In the genomic region with DNA sequence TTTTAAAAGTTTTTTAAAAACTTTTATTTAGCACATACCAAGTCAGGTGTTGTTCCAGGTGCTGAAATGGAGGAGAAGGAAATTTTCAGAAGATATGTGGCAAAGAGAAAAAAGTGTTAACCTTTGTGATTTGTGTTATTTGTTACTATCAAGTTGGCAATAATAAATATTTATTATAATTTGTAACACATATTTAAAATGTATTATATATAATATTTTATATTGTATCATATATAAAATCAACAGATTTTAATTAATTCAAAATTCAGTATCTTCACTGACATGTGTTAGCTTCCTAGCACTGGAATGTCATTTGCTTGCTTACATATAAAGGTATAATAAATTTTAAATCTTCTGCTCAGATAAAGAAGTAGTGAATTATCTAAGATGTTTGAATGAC, we compare ENCODE assay signal across 22 cellular contexts.
"Had no signal": no experiment of that assay in that cellular context is flagged by ENCODE, and none has a peak within 500 bp of the region (broad histone marks: within the 10 kb centered on the region; RNA-seq: fewer than 3 reads in every experiment).

No MANE protein-coding gene starts in this region.

- H3K27me3 Mint-ChIP-seq: naive thymus-derived CD8-positive, alpha-beta T cell had no signal

- H3K36me3 Mint-ChIP-seq: immature natural killer cell, mesothelial cell of epicardium, naive B cell had no signal

- H3K4me1 Mint-ChIP-seq: immature natural killer cell; naive B cell; naive thymus-derived CD8-positive, alpha-beta T cell had no signal

- H3K27ac Mint-ChIP-seq: immature natural killer cell; mesothelial cell of epicardium; naive B cell; naive thymus-derived CD8-positive, alpha-beta T cell had no signal

- H3K36me3 ChIP-seq: esophagus muscularis mucosa, gastrocnemius medialis, heart left ventricle, left lung, lower lobe of right lung had no signal

- DNase-seq: dermis blood vessel endothelial cell; dorsolateral prefrontal cortex; effector CD4-positive, alpha-beta T cell; effector memory CD4-positive, alpha-beta T cell; foreskin keratinocyte; gastrocnemius medialis; heart left ventricle; hypothalamus; immature natural killer cell; islet precursor cell; left cardiac atrium; left lung; left ventricle myocardium superior; lower lobe of right lung; mesenchymal stem cell; mucosa of descending colon; naive B cell; naive thymus-derived CD8-positive, alpha-beta T cell had no signal

- H3K9me3 ChIP-seq: esophagus muscularis mucosa, gastrocnemius medialis, heart left ventricle, left lung, lower lobe of right lung, mucosa of descending colon had no signal

- H3K4me3 Mint-ChIP-seq: immature natural killer cell; mesothelial cell of epicardium; naive B cell; naive thymus-derived CD8-positive, alpha-beta T cell had no signal

- H3K4me1 ChIP-seq: foreskin keratinocyte, gastrocnemius medialis, heart left ventricle had no signal

- H3K27ac ChIP-seq: coronary artery, dorsolateral prefrontal cortex, esophagus muscularis mucosa, foreskin keratinocyte, gastrocnemius medialis, heart left ventricle, hepatocyte, left lung, lower lobe of right lung had no signal

- H3K4me3 ChIP-seq: coronary artery, dorsolateral prefrontal cortex, esophagus muscularis mucosa, gastrocnemius medialis, heart left ventricle, hepatocyte, left lung, lower lobe of right lung, mucosa of descending colon had no signal

- ATAC-seq: foreskin keratinocyte; gastrocnemius medialis; heart left ventricle; left cardiac atrium; left lung; left ventricle myocardium superior; lower lobe of right lung; mucosa of descending colon; naive thymus-derived CD8-positive, alpha-beta T cell had no signal
